Comparison of ENCODE assay signal across 20 cellular contexts in genomic region chr15:80659375-80659774, GRCh38.
"Had no signal": no experiment of that assay in that cellular context is flagged by ENCODE, and none has a peak within 500 bp of the region (broad histone marks: within the 10 kb centered on the region; RNA-seq: fewer than 3 reads in every experiment).

No MANE protein-coding gene starts in this region.

- H3K27ac Mint-ChIP-seq: activated naive CD4-positive, alpha-beta T cell treated with anti-CD3 and anti-CD28 coated beads, Interleukin-2, amount 50 U/mL, for 24 hours; nephron progenitor cell had no signal

- ATAC-seq: gastrocnemius medialis, right cardiac atrium had no signal

- H3K36me3 Mint-ChIP-seq: activated naive CD4-positive, alpha-beta T cell treated with anti-CD3 and anti-CD28 coated beads, Interleukin-2, amount 50 U/mL, for 24 hours had no signal

- H3K4me3 ChIP-seq: adrenal gland, body of pancreas, coronary artery, gastrocnemius medialis, prostate gland, skin epidermis, tibial nerve, vagina had no signal

- H3K27ac ChIP-seq: adrenal gland, body of pancreas, coronary artery, gastrocnemius medialis, prostate gland, tibial nerve, vagina, WERI-Rb-1 had no signal

- H3K4me3 Mint-ChIP-seq: activated naive CD4-positive, alpha-beta T cell treated with anti-CD3 and anti-CD28 coated beads, Interleukin-2, amount 50 U/mL, for 24 hours; nephron progenitor cell had no signal

- H3K9me3 ChIP-seq: adrenal gland, body of pancreas, gastrocnemius medialis, prostate gland, tibial nerve, vagina had no signal

- H3K36me3 ChIP-seq: adrenal gland, gastrocnemius medialis, prostate gland, tibial nerve, vagina, WERI-Rb-1 had no signal

- H3K9me3 Mint-ChIP-seq: activated naive CD4-positive, alpha-beta T cell treated with anti-CD3 and anti-CD28 coated beads, Interleukin-2, amount 50 U/mL, for 24 hours had no signal

- DNase-seq: activated CD4-positive, alpha-beta T cell treated with anti-CD3 and anti-CD28 coated beads, Interleukin-2, amount 50 U/mL, for 48 hours; activated T-cell treated with anti-CD3 and anti-CD28 coated beads, Interleukin-2, amount 50 U/mL, for 1 hour; central memory CD4-positive, alpha-beta T cell; effector CD4-positive, alpha-beta T cell; gastrocnemius medialis; hippocampal formation; kidney; right cardiac atrium; stimulated activated CD4-positive, alpha-beta T cell treated with anti-CD3 and anti-CD28 coated beads, Interleukin-4, amount 100 ng/mL, for 24 hours; stimulated activated naive CD4-positive, alpha-beta T cell had no signal

- H3K27me3 ChIP-seq: adrenal gland, body of pancreas, gastrocnemius medialis, tibial nerve, vagina had no signal

- H3K4me1 ChIP-seq: adrenal gland, body of pancreas, gastrocnemius medialis, prostate gland, tibial nerve, vagina had no signal

- H3K4me1 Mint-ChIP-seq: activated naive CD4-positive, alpha-beta T cell treated with anti-CD3 and anti-CD28 coated beads, Interleukin-2, amount 50 U/mL, for 24 hours had no signal
